7 cellular contexts compared by ENCODE assay signal in genomic region chr7:142636107-142636506, GRCh38.
DNase-seq lines count a peak whose midpoint lies in the region; ATAC-seq and TF ChIP-seq lines count a peak whose summit lies in the region.
"Not testable (repeated sequence)": the region's sequence is repeated elsewhere in the genome, so short reads cannot be mapped to it uniquely, and the experiment has no call there.

No MANE protein-coding gene starts in this region.

- CTCF ChIA-PET in CD4-positive, alpha-beta T cell (lab: Charles Lee), result interaction anchor here (0.6 to 1.8 kb wide), 5 partner anchors 11 to 579 kb away, joined by 3 to 9 read pairs (median 6); no protein-coding TSS in a partner anchor
- CTCF ChIA-PET in activated CD4-positive, alpha-beta memory T cell treated with anti-CD3 and anti-CD28 coated beads for 36 hours (lab: Charles Lee), result interaction anchor here (0.8 to 4.2 kb wide), 5 partner anchors 31 to 176 kb away, joined by 3 to 37 read pairs (median 4); no protein-coding TSS in a partner anchor
- CTCF ChIA-PET in activated naive CD4-positive, alpha-beta T cell treated with anti-CD3 and anti-CD28 coated beads for 36 hours (lab: Charles Lee), result interaction anchor here (1.1 to 4.4 kb wide), 6 partner anchors 21 to 199 kb away, joined by 3 to 35 read pairs (median 6); no protein-coding TSS in a partner anchor

- not testable (repeated sequence) for ATAC-seq in CD4-positive, alpha-beta T cell (ENCODE audit: poor library complexity); naive thymus-derived CD8-positive, alpha-beta T cell

- intact Hi-C loops in CD4-positive, alpha-beta T cell (cut with DNase I, micrococcal nuclease), result loop anchor here in 1 of 2 experiments (10.0 kb wide), 1 partner anchor 579 kb away; no protein-coding TSS in a partner anchor
- intact Hi-C loops in activated CD4-positive, alpha-beta memory T cell treated with anti-CD3 and anti-CD28 coated beads for 36 hours (cut with micrococcal nuclease), result loop anchor here (2.0 to 10.0 kb wide), 3 partner anchors 76 to 579 kb away; no protein-coding TSS in a partner anchor
- intact Hi-C loops in activated naive CD4-positive, alpha-beta T cell treated with anti-CD3 and anti-CD28 coated beads for 36 hours (cut with micrococcal nuclease), result loop anchor here (1.0 to 2.0 kb wide), 4 partner anchors 75 to 173 kb away; no protein-coding TSS in a partner anchor

- not testable (repeated sequence) for H3K9me3 ChIP-seq in CD4-positive, alpha-beta T cell (ENCODE audit: control insufficient read depth, low read length)

- DNase-seq in CD4-positive, alpha-beta T cell; T-helper 2 cell treated with Interferon-gamma antibody and Interleukin-4, amounts not matched to agents 5 μg/mL and 100 μg/mL, for 36 hours (ENCODE audit: low spot score); activated CD4-positive, alpha-beta memory T cell treated with anti-CD3 and anti-CD28 coated beads for 36 hours; activated T-cell treated with anti-CD3 and anti-CD28 coated beads, Interleukin-2, amount 50 U/mL, for 24 hours; activated naive CD4-positive, alpha-beta T cell treated with anti-CD3 and anti-CD28 coated beads for 36 hours; activated naive CD8-positive, alpha-beta T cell treated with anti-CD3 and anti-CD28 coated beads for 36 hours; naive thymus-derived CD8-positive, alpha-beta T cell: not testable (repeated sequence)

- H3K27ac ChIP-seq in CD4-positive, alpha-beta T cell (ENCODE audit: low read depth, low read length), result not testable (repeated sequence)

- not testable (repeated sequence) for H3K9me3 Mint-ChIP-seq in CD4-positive, alpha-beta T cell; T-helper 2 cell treated with Interferon-gamma antibody and Interleukin-4, amounts not matched to agents 5 μg/mL and 100 μg/mL, for 36 hours; activated CD4-positive, alpha-beta memory T cell treated with anti-CD3 and anti-CD28 coated beads for 36 hours; activated T-cell treated with anti-CD3 and anti-CD28 coated beads, Interleukin-2, amount 50 U/mL, for 24 hours; activated naive CD4-positive, alpha-beta T cell treated with anti-CD3 and anti-CD28 coated beads for 36 hours; activated naive CD8-positive, alpha-beta T cell treated with anti-CD3 and anti-CD28 coated beads for 36 hours; naive thymus-derived CD8-positive, alpha-beta T cell

- not testable (repeated sequence) for H3K27me3 ChIP-seq in CD4-positive, alpha-beta T cell (ENCODE audit: control insufficient read depth, insufficient read depth, low read length)

- peaks cover 30% of the 10 kb centered on the region for H3K4me1 Mint-ChIP-seq in CD4-positive, alpha-beta T cell (ENCODE audit: low read depth)
- peaks cover 14% of the 10 kb centered on the region for H3K4me1 Mint-ChIP-seq in T-helper 2 cell treated with Interferon-gamma antibody and Interleukin-4, amounts not matched to agents 5 μg/mL and 100 μg/mL, for 36 hours (ENCODE audit: low read depth)
- H3K4me1 Mint-ChIP-seq in activated CD4-positive, alpha-beta memory T cell treated with anti-CD3 and anti-CD28 coated beads for 36 hours (ENCODE audit: low read depth), result not testable (repeated sequence)
- H3K4me1 Mint-ChIP-seq in activated T-cell treated with anti-CD3 and anti-CD28 coated beads, Interleukin-2, amount 50 U/mL, for 24 hours (ENCODE audit: low read depth), result peaks cover 20% of the 10 kb centered on the region
- peaks cover 17% of the 10 kb centered on the region for H3K4me1 Mint-ChIP-seq in activated naive CD4-positive, alpha-beta T cell treated with anti-CD3 and anti-CD28 coated beads for 36 hours (ENCODE audit: low read depth)
- peaks cover 16% of the 10 kb centered on the region for H3K4me1 Mint-ChIP-seq in activated naive CD8-positive, alpha-beta T cell treated with anti-CD3 and anti-CD28 coated beads for 36 hours
- H3K4me1 Mint-ChIP-seq in naive thymus-derived CD8-positive, alpha-beta T cell, result peaks cover 6 to 19% (median 12%) of the 10 kb centered on the region in 4 donors

- H3K27me3 Mint-ChIP-seq in CD4-positive, alpha-beta T cell; T-helper 2 cell treated with Interferon-gamma antibody and Interleukin-4, amounts not matched to agents 5 μg/mL and 100 μg/mL, for 36 hours (ENCODE audit: low read depth); activated CD4-positive, alpha-beta memory T cell treated with anti-CD3 and anti-CD28 coated beads for 36 hours; activated T-cell treated with anti-CD3 and anti-CD28 coated beads, Interleukin-2, amount 50 U/mL, for 24 hours; activated naive CD4-positive, alpha-beta T cell treated with anti-CD3 and anti-CD28 coated beads for 36 hours (ENCODE audit: low read depth); activated naive CD8-positive, alpha-beta T cell treated with anti-CD3 and anti-CD28 coated beads for 36 hours; naive thymus-derived CD8-positive, alpha-beta T cell: not testable (repeated sequence)

- TF ChIP-seq CTCF in CD4-positive, alpha-beta T cell (IDR thresholded peaks at IDR 0.05), result not testable (repeated sequence)

- POLR2A ChIA-PET in CD4-positive, alpha-beta T cell (lab: Charles Lee), result interaction anchor here (0.5 to 8.1 kb wide), 10 partner anchors 10 to 204 kb away, joined by 3 to 195 read pairs (median 16); no protein-coding TSS in a partner anchor
- POLR2A ChIA-PET in activated CD4-positive, alpha-beta memory T cell treated with anti-CD3 and anti-CD28 coated beads for 36 hours (lab: Charles Lee), result interaction anchor here (1.3 to 2.8 kb wide), 3 partner anchors 149 to 173 kb away, joined by 7 to 26 read pairs (median 16); no protein-coding TSS in a partner anchor
- POLR2A ChIA-PET in naive thymus-derived CD8-positive, alpha-beta T cell (lab: Charles Lee), result interaction anchor here (1.4 to 3.5 kb wide), 7 partner anchors 148 to 175 kb away, joined by 4 to 53 read pairs (median 18); no protein-coding TSS in a partner anchor

- H3K36me3 Mint-ChIP-seq in CD4-positive, alpha-beta T cell (ENCODE audit: low read depth); T-helper 2 cell treated with Interferon-gamma antibody and Interleukin-4, amounts not matched to agents 5 μg/mL and 100 μg/mL, for 36 hours (ENCODE audit: low read depth); activated CD4-positive, alpha-beta memory T cell treated with anti-CD3 and anti-CD28 coated beads for 36 hours; activated T-cell treated with anti-CD3 and anti-CD28 coated beads, Interleukin-2, amount 50 U/mL, for 24 hours (ENCODE audit: low read depth); activated naive CD4-positive, alpha-beta T cell treated with anti-CD3 and anti-CD28 coated beads for 36 hours (ENCODE audit: low read depth); activated naive CD8-positive, alpha-beta T cell treated with anti-CD3 and anti-CD28 coated beads for 36 hours; naive thymus-derived CD8-positive, alpha-beta T cell: not testable (repeated sequence)

- peak overlapping the region; percentile 100 for H3K27ac Mint-ChIP-seq in CD4-positive, alpha-beta T cell
- H3K27ac Mint-ChIP-seq in T-helper 2 cell treated with Interferon-gamma antibody and Interleukin-4, amounts not matched to agents 5 μg/mL and 100 μg/mL, for 36 hours, result peak overlapping the region; percentile 45
- peak overlapping the region; percentile 65 for H3K27ac Mint-ChIP-seq in activated CD4-positive, alpha-beta memory T cell treated with anti-CD3 and anti-CD28 coated beads for 36 hours
- H3K27ac Mint-ChIP-seq in activated T-cell treated with anti-CD3 and anti-CD28 coated beads, Interleukin-2, amount 50 U/mL, for 24 hours, result peak overlapping the region; percentile 81
- peak overlapping the region; percentile 87 for H3K27ac Mint-ChIP-seq in activated naive CD4-positive, alpha-beta T cell treated with anti-CD3 and anti-CD28 coated beads for 36 hours
- peak overlapping the region; percentile 76 for H3K27ac Mint-ChIP-seq in activated naive CD8-positive, alpha-beta T cell treated with anti-CD3 and anti-CD28 coated beads for 36 hours
- H3K27ac Mint-ChIP-seq in naive thymus-derived CD8-positive, alpha-beta T cell, result peak overlapping the region in 8 of 10 donors; percentile 23 to 100 (median 83)

- H3K4me3 Mint-ChIP-seq in CD4-positive, alpha-beta T cell; T-helper 2 cell treated with Interferon-gamma antibody and Interleukin-4, amounts not matched to agents 5 μg/mL and 100 μg/mL, for 36 hours; activated CD4-positive, alpha-beta memory T cell treated with anti-CD3 and anti-CD28 coated beads for 36 hours; activated T-cell treated with anti-CD3 and anti-CD28 coated beads, Interleukin-2, amount 50 U/mL, for 24 hours: not testable (repeated sequence)
- peak overlapping the region; percentile 52 for H3K4me3 Mint-ChIP-seq in activated naive CD4-positive, alpha-beta T cell treated with anti-CD3 and anti-CD28 coated beads for 36 hours
- H3K4me3 Mint-ChIP-seq in activated naive CD8-positive, alpha-beta T cell treated with anti-CD3 and anti-CD28 coated beads for 36 hours, result peak overlapping the region; percentile 50
- peak overlapping the region in 4 of 10 donors; percentile 15 to 79 (median 48) for H3K4me3 Mint-ChIP-seq in naive thymus-derived CD8-positive, alpha-beta T cell

Comparison
In these comparisons a context has a peak if more than half of its experiments do, and no peak if none do; other contexts are left out.
1. H3K27ac Mint-ChIP-seq: peak in every context shown above with its lines; median percentile 100 in CD4-positive, alpha-beta T cell; 87 in activated naive CD4-positive, alpha-beta T cell treated with anti-CD3 and anti-CD28 coated beads for 36 hours; 83 in naive thymus-derived CD8-positive, alpha-beta T cell; 81 in activated T-cell treated with anti-CD3 and anti-CD28 coated beads, Interleukin-2, amount 50 U/mL, for 24 hours; 76 in activated naive CD8-positive, alpha-beta T cell treated with anti-CD3 and anti-CD28 coated beads for 36 hours; 65 in activated CD4-positive, alpha-beta memory T cell treated with anti-CD3 and anti-CD28 coated beads for 36 hours; 45 in T-helper 2 cell treated with Interferon-gamma antibody and Interleukin-4, amounts not matched to agents 5 μg/mL and 100 μg/mL, for 36 hours.